Comparison of ENCODE assay signal across 8 cellular contexts in genomic region chr16:30535777-30536190, GRCh38. TPM values are rescaled to one million over a fixed set of nuclear protein-coding genes. Genes with fewer than 3 reads are reported as not detected.
DNase-seq lines count a peak whose midpoint lies in the region; ATAC-seq and TF ChIP-seq lines count a peak whose summit lies in the region.

No MANE protein-coding gene starts in this region.

- CTCF ChIA-PET in Caco-2 (lab: Charles Lee), result interaction anchor here (0.7 to 3.0 kb wide), 14 partner anchors 9 to 165 kb away, joined by 4 to 43 read pairs (median 6); partner anchors contain the start of genes DCTPP1, PRR14, ZNF688 and ZNF689
- CTCF ChIA-PET in WTC11 (lab: Charles Lee), result interaction anchor here (0.5 to 4.7 kb wide), 39 partner anchors 9 to 424 kb away, joined by 3 to 41 read pairs (median 5); partner anchors contain the start of genes DCTPP1, PRR14, ZNF48 and ZNF688

- BruUV-seq in Caco-2 (replicated peaks; lab: Mats Ljungman, UMichigan), result no TSS peak

- H3K36me3 ChIP-seq in Caco-2 (ENCODE audit: control insufficient read depth, insufficient read depth, low read length), result no peaks in the 10 kb centered on the region; the same call in 1 of the 2 replicates

- POLR2A ChIA-PET in Caco-2 (lab: Charles Lee) (interaction anchor here (0.6 to 2.5 kb wide), 12 partner anchors 9 to 118 kb away, joined by 3 to 26 read pairs (median 6); partner anchors contain the start of genes DCTPP1, PRR14, ZNF688 and ZNF764), WTC11 (lab: Charles Lee) (interaction anchor here (1.0 to 3.1 kb wide), 9 partner anchors 9 to 118 kb away, joined by 4 to 42 read pairs (median 7); partner anchors contain the start of genes ZNF688, ZNF689 and ZNF764)

- H3K36me3 Mint-ChIP-seq in Caco-2 (ENCODE audit: insufficient read depth, unreplicated experiment) (peaks cover 12% of the 10 kb centered on the region), WTC11 (peaks cover 16% of the 10 kb centered on the region), chondrocyte (ENCODE audit: low read depth) (no peaks in the 10 kb centered on the region)

- H3K27me3 Mint-ChIP-seq in Caco-2 (ENCODE audit: insufficient read depth, unreplicated experiment) (no peaks in the 10 kb centered on the region), WTC11 (ENCODE audit: low read depth) (no peaks in the 10 kb centered on the region), chondrocyte (ENCODE audit: low read depth) (no peaks in the 10 kb centered on the region)

- no peaks in the 10 kb centered on the region for H3K27me3 ChIP-seq in Caco-2 (replicated peaks; ENCODE audit: control insufficient read depth, insufficient read depth, low read length)

- intact Hi-C loops in Caco-2 (cut with micrococcal nuclease; ENCODE audit: unreplicated experiment), result loop anchor here (1.0 to 2.0 kb wide), 5 partner anchors 23 to 105 kb away; partner anchors contain the start of genes DCTPP1 and ZNF764

- no peaks in the 10 kb centered on the region for H3K9me3 ChIP-seq in Caco-2

- H3K4me1 Mint-ChIP-seq in Caco-2 (ENCODE audit: low read depth, unreplicated experiment) (no peaks in the 10 kb centered on the region), WTC11 (peaks cover 27% of the 10 kb centered on the region), chondrocyte (ENCODE audit: low read depth) (peaks cover 17% of the 10 kb centered on the region)

- H3K4me1 ChIP-seq in Caco-2, result peaks cover 5% of the 10 kb centered on the region; the same call in 1 of the 2 replicates

- H3K9me3 Mint-ChIP-seq in Caco-2 (ENCODE audit: unreplicated experiment) (no peaks in the 10 kb centered on the region), WTC11 (no peaks in the 10 kb centered on the region), chondrocyte (ENCODE audit: low read depth) (no peaks in the 10 kb centered on the region)

- H3K4me3 Mint-ChIP-seq in Caco-2 (ENCODE audit: unreplicated experiment), result peak overlapping the region; percentile 87
- H3K4me3 Mint-ChIP-seq in WTC11, result peak overlapping the region; percentile 95
- peak overlapping the region; percentile 88 for H3K4me3 Mint-ChIP-seq in chondrocyte (ENCODE audit: unreplicated experiment)

- TF ChIP-seq CTCF in Caco-2 (IDR thresholded peaks at IDR 0.05; ENCODE audit: insufficient read depth in 1 of 2, low read depth in 1 of 2, low read length in 1 of 2, severe bottlenecking in 1 of 2, unreplicated experiment in 1 of 2) (peak; percentile 34 to 91), WTC11 (IDR thresholded peaks at IDR 0.05) (no peak), chondrocyte (IDR thresholded peaks at IDR 0.05) (peak; percentile 58)

- ATAC-seq in GM21737 (IDR thresholded peaks at IDR 0.05; ENCODE audit: unreplicated experiment) (peak; percentile 57), WTC11 (peak; percentile 74), left lobe of liver (peak; percentile 79), HG02588 (IDR thresholded peaks at IDR 0.05; ENCODE audit: unreplicated experiment) (no peak)

- H3K4me3 ChIP-seq in Caco-2 (ENCODE audit: low read depth, low read length), result peak overlapping the region; percentile 80

- peak; percentile 79 to 86 for DNase-seq in Caco-2
- peak; percentile 55 for DNase-seq in NCI-H146 treated with DMSO at 0.1 percent for 48 hours (lab: John Stamatoyannopoulos, UW; ENCODE audit: unreplicated experiment)
- DNase-seq in WTC11 (ENCODE audit: low spot score), result peak; percentile 77
- no peak for DNase-seq in chondrocyte (ENCODE audit: low spot score)
- peak; percentile 73 for DNase-seq in left lobe of liver (ENCODE audit: low spot score)
- peak; percentile 70 for DNase-seq in stimulated activated CD4-positive, alpha-beta T cell treated with anti-CD3 and anti-CD28 coated beads, Interleukin-4, amount 100 ng/mL, for 1 hour

- H3K27ac Mint-ChIP-seq in Caco-2 (ENCODE audit: unreplicated experiment) (peak overlapping the region; percentile 91), WTC11 (peak overlapping the region; percentile 99), chondrocyte (ENCODE audit: unreplicated experiment) (peak overlapping the region; percentile 87)

TF ChIP-seq in WTC11, 78 proteins besides CTCF, POLR2A, EP300 and RAD21 (continues in another document):
- no peak for TF ChIP-seq PRDM15 (CRISPR knock-in tag; IDR thresholded peaks at IDR 0.05)
- 0 out of 2 replicates have a peak, but pooled peaks have one; percentile 29 for TF ChIP-seq E2F1 (CRISPR knock-in tag; IDR thresholded peaks at IDR 0.05)
- peak; percentile 49; the same call in 1 of the 2 replicates for TF ChIP-seq MAX (CRISPR knock-in tag; IDR thresholded peaks at IDR 0.05)
- no peak for TF ChIP-seq ZNF317 (CRISPR knock-in tag; IDR thresholded peaks at IDR 0.05; ENCODE audit: borderline replicate concordance, low read depth)
- TF ChIP-seq NFYB (CRISPR knock-in tag; conservative IDR thresholded peaks at IDR 0.05; ENCODE audit: low read depth), result no peak
- no peak for TF ChIP-seq ERG (CRISPR knock-in tag; IDR thresholded peaks at IDR 0.05)
- TF ChIP-seq ZNF671 (CRISPR knock-in tag; IDR thresholded peaks at IDR 0.05), result no peak
- TF ChIP-seq FOXP1 (CRISPR knock-in tag; IDR thresholded peaks at IDR 0.05; ENCODE audit: borderline replicate concordance), result no peak
- no peak for TF ChIP-seq SOX15 (CRISPR knock-in tag; IDR thresholded peaks at IDR 0.05)
- no peak for TF ChIP-seq ATF1 (CRISPR knock-in tag; IDR thresholded peaks at IDR 0.05)

RNA-seq across cellular contexts. Expression of gene ZNF747, which starts 1.1 kb away (rescaled TPM):
- total RNA-seq in Caco-2 (2022) (6.9 and 8.1 TPM in 2 replicates), WTC11 (2021) (11.3 to 11.7 TPM (median 11.5 TPM) in 3 replicates), chondrocyte (3.5 to 6.7 TPM (median 6.7 TPM) in 3 replicates), left lobe of liver (7.1 TPM)

RNA-seq across cellular contexts. Expression of gene ZNF768, which starts 9.4 kb away (rescaled TPM):
- total RNA-seq in Caco-2 (2022) (30.3 and 30.6 TPM in 2 replicates), WTC11 (2021) (35.9 to 43.0 TPM (median 42.4 TPM) in 3 replicates), chondrocyte (27.6 to 30.0 TPM (median 28.6 TPM) in 3 replicates), left lobe of liver (21.7 TPM)

RNA-seq across cellular contexts. Expression of gene ZNF764, which starts 22.4 kb away (rescaled TPM):
- total RNA-seq in Caco-2 (2022), result 8.5 and 10.9 TPM in 2 replicates
- total RNA-seq in WTC11 (2021), result 9.0 to 10.4 TPM (median 9.1 TPM) in 3 replicates
- total RNA-seq in chondrocyte, result 8.3 to 11.1 TPM (median 8.6 TPM) in 3 replicates
- 6.3 TPM for total RNA-seq in left lobe of liver

RNA-seq across cellular contexts. Expression of gene ZNF688, which starts 35.7 kb away (rescaled TPM):
- 6.2 and 10.0 TPM in 2 replicates for total RNA-seq in Caco-2 (2022)
- total RNA-seq in WTC11 (2021), result 4.2 to 6.0 TPM (median 4.9 TPM) in 3 replicates
- total RNA-seq in chondrocyte, result 11.7 to 15.0 TPM (median 13.7 TPM) in 3 replicates
- total RNA-seq in left lobe of liver, result 8.8 TPM

RNA-seq across cellular contexts. Expression of gene ZNF785, which starts 49.7 kb away (rescaled TPM):
- total RNA-seq in Caco-2 (2022) (13.5 and 13.6 TPM in 2 replicates), WTC11 (2021) (15.4 to 16.5 TPM (median 16.0 TPM) in 3 replicates), chondrocyte (17.0 to 20.2 TPM (median 17.7 TPM) in 3 replicates), left lobe of liver (11.8 TPM)
